In the genomic region with DNA sequence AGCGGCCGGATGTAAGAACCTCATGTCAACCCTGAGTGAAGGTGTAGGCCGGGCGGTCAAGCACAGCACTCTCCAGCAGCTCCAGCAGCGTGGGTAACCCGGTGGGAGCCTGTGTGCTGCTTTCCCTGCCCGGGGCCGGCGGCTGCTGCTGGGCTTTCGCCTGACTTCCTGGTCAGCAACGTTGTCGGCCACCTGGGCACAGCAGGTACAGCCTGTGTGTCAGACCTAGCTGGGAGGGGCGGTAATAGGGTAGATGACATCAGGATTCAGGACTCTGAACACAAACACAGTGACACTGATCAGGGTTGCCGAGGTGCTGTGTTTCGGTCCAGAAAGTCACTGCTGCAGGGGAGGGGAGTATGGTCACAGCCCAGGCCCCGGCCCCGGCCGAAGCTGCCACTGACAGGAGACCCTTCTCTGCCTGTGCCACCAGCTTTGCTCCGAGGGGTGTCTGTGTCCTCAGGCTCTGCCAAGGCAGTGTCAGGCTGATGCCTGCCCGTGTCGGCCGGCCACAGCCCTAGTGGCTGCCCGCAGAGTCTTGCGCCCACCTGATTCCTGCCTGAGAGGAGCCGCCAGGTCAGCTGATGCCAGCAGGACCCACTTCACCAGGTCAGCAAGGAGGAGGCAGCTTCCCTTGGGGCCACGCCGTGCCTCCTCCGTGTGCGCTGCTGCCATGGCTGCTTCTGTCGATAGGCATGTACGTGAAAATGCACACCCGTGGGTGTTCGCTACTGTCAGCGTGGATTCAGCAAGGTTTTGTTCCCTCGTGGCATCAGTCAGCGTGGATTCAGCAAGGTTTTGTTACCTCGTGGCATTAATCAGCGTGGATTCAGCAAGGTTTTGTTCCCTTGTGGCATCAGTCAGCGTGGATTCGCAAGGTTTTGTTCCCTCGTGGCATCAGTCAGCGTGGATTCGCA, we compare ENCODE assay signal across 19 cellular contexts.
"Had no signal": no experiment of that assay in that cellular context is flagged by ENCODE, and none has a peak within 500 bp of the region (broad histone marks: within the 10 kb centered on the region; RNA-seq: fewer than 3 reads in every experiment).

No MANE protein-coding gene starts in this region.

- H3K4me3 ChIP-seq: esophagus muscularis mucosa, spleen, upper lobe of left lung had no signal

- H3K36me3 ChIP-seq: brain microvascular endothelial cell had no signal

- DNase-seq: activated CD4-positive, alpha-beta T cell treated with anti-CD3 and anti-CD28 coated beads for 1 hour; activated CD4-positive, alpha-beta T cell treated with anti-CD3 and anti-CD28 coated beads, Interleukin-2, amount 50 U/mL, for 48 hours; activated CD8-positive, alpha-beta memory T cell treated with anti-CD3 and anti-CD28 coated beads, Interleukin-2, amount 10 ng/mL, durations not matched to agents 7 days and 5 days; activated gamma-delta T cell; activated T-cell treated with anti-CD3 and anti-CD28 coated beads, Interleukin-2, amount 50 U/mL, for 24 hours; amygdala; brain microvascular endothelial cell; cerebellar nuclear complex; immature natural killer cell; natural killer cell; nucleus accumbens; right cardiac atrium; spleen; stimulated activated CD4-positive, alpha-beta T cell treated with anti-CD3 and anti-CD28 coated beads, Interleukin-1b, Interleukin-23, amount 100 ng/mL, for 48 hours; stimulated activated naive CD4-positive, alpha-beta T cell; T-cell; T1000 had no signal

- H3K27me3 ChIP-seq: brain microvascular endothelial cell, esophagus muscularis mucosa, spleen, upper lobe of left lung had no signal

- H3K27ac ChIP-seq: brain microvascular endothelial cell, esophagus muscularis mucosa, spleen, upper lobe of left lung had no signal

- H3K9me3 ChIP-seq: esophagus muscularis mucosa, spleen, upper lobe of left lung had no signal

- ATAC-seq: activated CD8-positive, alpha-beta memory T cell treated with anti-CD3 and anti-CD28 coated beads, Interleukin-2, amount 10 ng/mL, durations not matched to agents 7 days and 5 days; natural killer cell; right cardiac atrium; T-cell had no signal
